ENCODE assay signal across 9 cellular contexts in genomic region chr12:7642876-7643309, GRCh38. TPM values are rescaled to one million over a fixed set of nuclear protein-coding genes. Genes with fewer than 3 reads are reported as not detected.
DNase-seq lines count a peak whose midpoint lies in the region; ATAC-seq and TF ChIP-seq lines count a peak whose summit lies in the region.
"Had no signal": no experiment of that assay in that cellular context is flagged by ENCODE, and none has a peak within 500 bp of the region (broad histone marks: within the 10 kb centered on the region; RNA-seq: fewer than 3 reads in every experiment).

No MANE protein-coding gene starts in this region.

- TF ChIP-seq EP300 in stomach (IDR thresholded peaks at IDR 0.05) = no peak

- H3K27ac Mint-ChIP-seq in type B pancreatic cell = no peak overlapping the region
- H3K27ac Mint-ChIP-seq: T-helper 1 cell treated with Interleukin-12 subunit alpha and Interleukin-12 subunit beta and Interleukin-4 antibody, amounts not matched to agents 30 μg/mL and 1 μg/mL, for 36 hours had no signal

- H3K9me3 Mint-ChIP-seq in type B pancreatic cell = no peaks in the 10 kb centered on the region
- H3K9me3 Mint-ChIP-seq: T-helper 1 cell treated with Interleukin-12 subunit alpha and Interleukin-12 subunit beta and Interleukin-4 antibody, amounts not matched to agents 30 μg/mL and 1 μg/mL, for 36 hours had no signal

- no peaks in the 10 kb centered on the region for H3K36me3 ChIP-seq in Panc1 (ENCODE audit: control insufficient read depth, insufficient read depth, low read length)
- H3K36me3 ChIP-seq in stomach = no peaks in the 10 kb centered on the region

- peaks cover 37% of the 10 kb centered on the region for H3K27me3 Mint-ChIP-seq in type B pancreatic cell

- H3K27me3 ChIP-seq in Panc1 (ENCODE audit: control insufficient read depth, insufficient read depth, low read length) = no peaks in the 10 kb centered on the region
- H3K27me3 ChIP-seq in stomach = peaks cover 0 to 17% (median 0%) of the 10 kb centered on the region in 3 donors

- CTCF ChIA-PET in Panc1 (lab: Charles Lee) = interaction anchor here (0.6 kb wide), 2 partner anchors 37 to 980 kb away, joined by 3 read pairs; no protein-coding TSS in a partner anchor

- intact Hi-C loops in Panc1 (cut with micrococcal nuclease; ENCODE audit: unreplicated experiment) = loop anchor here (10.0 kb wide), 1 partner anchor 162 kb away; no protein-coding TSS in a partner anchor
- intact Hi-C loops in stomach (cut with DNase I; ENCODE audit: low total_unique reads) = no loop called here

- H3K36me3 Mint-ChIP-seq in type B pancreatic cell = no peaks in the 10 kb centered on the region

- H3K4me3 ChIP-seq in Panc1 (ENCODE audit: low read depth in 2 of 2, low read length in 2 of 2) (no peak overlapping the region), epithelial cell of proximal tubule (ENCODE audit: low read depth, low read length) (no peak overlapping the region), stomach (no peak overlapping the region)

- ATAC-seq in Panc1 = no peak
- no peak for ATAC-seq in HG02970 (IDR thresholded peaks at IDR 0.05; ENCODE audit: low FRiP score, unreplicated experiment)

- no peak for TF ChIP-seq POLR2A in stomach (IDR thresholded peaks at IDR 0.05)

- H3K9me3 ChIP-seq in Panc1 (ENCODE audit: control insufficient read depth, insufficient read depth, low read depth, low read length) (no peaks in the 10 kb centered on the region), stomach (no peaks in the 10 kb centered on the region)

- in situ Hi-C loops in Panc1 (cut with HindIII; ENCODE audit: low pct_unique_long_range_greater_than_20kb, low sequenced_read_pairs) = no loop called here

- POLR2A ChIA-PET in Panc1 (lab: Charles Lee) = interaction anchor here (0.6 kb wide), 1 partner anchor 28 kb away, joined by 6 read pairs; no protein-coding TSS in a partner anchor

- no TSS peak for BruUV-seq in Panc1 (replicated peaks; lab: Mats Ljungman, UMichigan)

- H3K4me1 Mint-ChIP-seq in type B pancreatic cell (ENCODE audit: unreplicated experiment) = peaks cover 6% of the 10 kb centered on the region

- peak; percentile 78 for TF ChIP-seq CTCF in Panc1 (IDR thresholded peaks at IDR 0.05)
- peak; percentile 55 for TF ChIP-seq CTCF in epithelial cell of proximal tubule (conservative IDR thresholded peaks at IDR 0.05; ENCODE audit: low read depth, low read length)
- peak; percentile 72 for TF ChIP-seq CTCF in type B pancreatic cell (conservative IDR thresholded peaks at IDR 0.05)
- peak in 2 of 7 experiments; percentile 17 to 20 for TF ChIP-seq CTCF in stomach (IDR thresholded peaks at IDR 0.05)

- 55 to 60% (median 57%) methylated on average over 8 of the region's 8 CpGs for WGBS in stomach, 5 donors

- peak; percentile 19 to 36 for DNase-seq in stimulated activated CD4-positive, alpha-beta T cell treated with anti-CD3 and anti-CD28 coated beads, Interleukin-15, amount 100 ng/mL, for 48 hours (ENCODE audit: low read depth in 2 of 2)
- no peak for DNase-seq in stimulated activated CD4-positive, alpha-beta T cell treated with anti-CD3 and anti-CD28 coated beads, Interleukin-4, amount 100 ng/mL, for 4 hours
- DNase-seq in Panc1 (ENCODE audit: low read depth, low spot score) (no peak), epithelial cell of proximal tubule (ENCODE audit: low read depth) (no peak), type B pancreatic cell (ENCODE audit: extremely low spot score, unreplicated experiment) (no peak), NCI-H345 treated with DMSO at 0.1 percent for 48 hours (lab: John Stamatoyannopoulos, UW; ENCODE audit: unreplicated experiment) (no peak), stomach (no peak)

- H3K4me3 Mint-ChIP-seq in type B pancreatic cell = peak overlapping the region; percentile 5
- H3K4me3 Mint-ChIP-seq: T-helper 1 cell treated with Interleukin-12 subunit alpha and Interleukin-12 subunit beta and Interleukin-4 antibody, amounts not matched to agents 30 μg/mL and 1 μg/mL, for 36 hours had no signal

- H3K27ac ChIP-seq in Panc1 (ENCODE audit: low read length) (no peak overlapping the region), stomach (no peak overlapping the region)

- no peaks in the 10 kb centered on the region for H3K4me1 ChIP-seq in Panc1 (ENCODE audit: control insufficient read depth, insufficient read depth, low read length)
- H3K4me1 ChIP-seq in stomach = peaks cover 6 to 16% (median 12%) of the 10 kb centered on the region in 4 donors

RNA-seq across cellular contexts. Expression of gene APOBEC1, which starts 22.8 kb away (rescaled TPM):
- total RNA-seq in Panc1 (2021; ENCODE audit: unreplicated experiment) = not detected
- not detected for polyA plus RNA-seq in Panc1 (2012; ENCODE audit: insufficient read length)
- total RNA-seq in epithelial cell of proximal tubule = not detected in 2 replicates
- not detected in 2 replicates for total RNA-seq in type B pancreatic cell (ENCODE audit: low replicate concordance)
- 1 to 10 TPM in 1 of 5 donors, not detected in 4; 4.2 TPM for total RNA-seq in stomach
- polyA plus RNA-seq in stomach = 1 to 10 TPM in 1 of 3 donors, under 1 TPM in 1, not detected in 1; 0.63 to 2.0 TPM

RNA-seq across cellular contexts. Expression of gene GDF3, which starts 52.7 kb away (rescaled TPM):
- total RNA-seq in Panc1 (2021; ENCODE audit: unreplicated experiment) (not detected), epithelial cell of proximal tubule (not detected in 2 replicates), type B pancreatic cell (ENCODE audit: low replicate concordance) (not detected in 2 replicates), stomach (not detected)
- not detected for polyA plus RNA-seq in Panc1 (2012; ENCODE audit: insufficient read length)
- polyA plus RNA-seq in stomach = not detected

Comparison
In these comparisons a context has a peak if more than half of its experiments do, and no peak if none do; other contexts are left out.
1. DNase-seq: peak in stimulated activated CD4-positive, alpha-beta T cell treated with anti-CD3 and anti-CD28 coated beads, Interleukin-15, amount 100 ng/mL, for 48 hours (2 of 2); none in stimulated activated CD4-positive, alpha-beta T cell treated with anti-CD3 and anti-CD28 coated beads, Interleukin-4, amount 100 ng/mL, for 4 hours (0 of 2), Panc1 (single experiment), epithelial cell of proximal tubule (single experiment), type B pancreatic cell (single experiment), NCI-H345 treated with DMSO at 0.1 percent for 48 hours (single experiment) and stomach (single experiment).